In genomic region chr12:11717533-11717961, GRCh38 we compare ENCODE assay signal across 16 cellular contexts.
DNase-seq lines count a peak whose midpoint lies in the region; ATAC-seq, FAIRE-seq and TF ChIP-seq lines count a peak whose summit lies in the region.
"Had no signal": no experiment of that assay in that cellular context is flagged by ENCODE, and none has a peak within 500 bp of the region (broad histone marks: within the 10 kb centered on the region; RNA-seq: fewer than 3 reads in every experiment).

No MANE protein-coding gene starts in this region.

- H3K36me3 ChIP-seq in astrocyte (ENCODE audit: insufficient read depth, low read length) = peaks cover 3% of the 10 kb centered on the region
- H3K36me3 ChIP-seq: stomach had no signal

- no peaks in the 10 kb centered on the region for H3K27me3 Mint-ChIP-seq in astrocyte (ENCODE audit: low read depth, unreplicated experiment)
- no peaks in the 10 kb centered on the region for H3K27me3 Mint-ChIP-seq in activated CD8-positive, alpha-beta memory T cell treated with anti-CD3 and anti-CD28 coated beads, Interleukin-2, amount 10 ng/mL, durations not matched to agents 7 days and 5 days
- H3K27me3 Mint-ChIP-seq: activated B cell treated with CpG ODN at 0.5 μM for 24 hours; activated T-cell treated with anti-CD3 and anti-CD28 coated beads, Interleukin-2, amount 50 U/mL, for 24 hours; CD4-positive, alpha-beta memory T cell had no signal

- peak overlapping the region; percentile 76 for H3K9ac ChIP-seq in astrocyte (ENCODE audit: low read length)
- H3K9ac ChIP-seq: parathyroid adenoma had no signal

- H3K36me3 Mint-ChIP-seq in astrocyte (ENCODE audit: low read depth, unreplicated experiment) = peaks cover 22% of the 10 kb centered on the region
- peaks cover 14% of the 10 kb centered on the region for H3K36me3 Mint-ChIP-seq in activated CD8-positive, alpha-beta memory T cell treated with anti-CD3 and anti-CD28 coated beads, Interleukin-2, amount 10 ng/mL, durations not matched to agents 7 days and 5 days

- H3K4me3 ChIP-seq in astrocyte (ENCODE audit: insufficient read depth, low read depth, low read length) = no peak overlapping the region
- H3K4me3 ChIP-seq: stomach had no signal

- H3K27ac ChIP-seq in astrocyte (ENCODE audit: low read depth, low read length) = peak overlapping the region; percentile 95
- H3K27ac ChIP-seq: parathyroid adenoma had no signal

- H3K4me2 ChIP-seq in astrocyte (ENCODE audit: low read length) = no peak overlapping the region

- no peaks in the 10 kb centered on the region for H3K9me3 ChIP-seq in astrocyte (ENCODE audit: insufficient read depth, low read depth, low read length)
- H3K9me3 ChIP-seq: stomach had no signal

- peaks cover 14% of the 10 kb centered on the region for H4K20me1 ChIP-seq in astrocyte (ENCODE audit: insufficient read depth, low read length)

- ATAC-seq in activated CD8-positive, alpha-beta memory T cell treated with anti-CD3 and anti-CD28 coated beads, Interleukin-2, amount 10 ng/mL, durations not matched to agents 7 days and 5 days = no peak
- ATAC-seq: Right ventricle myocardium inferior had no signal

- H2AFZ ChIP-seq in astrocyte (ENCODE audit: low read depth, low read length) = no peak overlapping the region
- H2AFZ ChIP-seq: parathyroid adenoma had no signal

- peaks cover 67% of the 10 kb centered on the region for H3K79me2 ChIP-seq in astrocyte (ENCODE audit: insufficient read depth, low read length)

- FAIRE-seq in astrocyte (lab: Jason Lieb, UNC) = no peak

- no peaks in the 10 kb centered on the region for H3K27me3 ChIP-seq in astrocyte (ENCODE audit: insufficient read depth, low read length)
- H3K27me3 ChIP-seq: stomach had no signal

- peak overlapping the region; percentile 87 for H3K27ac Mint-ChIP-seq in astrocyte (ENCODE audit: unreplicated experiment)
- H3K27ac Mint-ChIP-seq in activated CD8-positive, alpha-beta memory T cell treated with anti-CD3 and anti-CD28 coated beads, Interleukin-2, amount 10 ng/mL, durations not matched to agents 7 days and 5 days = no peak overlapping the region
- H3K27ac Mint-ChIP-seq: activated T-cell treated with anti-CD3 and anti-CD28 coated beads, Interleukin-2, amount 50 U/mL, for 24 hours had no signal

- H3K4me1 Mint-ChIP-seq in astrocyte (ENCODE audit: low read depth, unreplicated experiment) = peaks cover 50% of the 10 kb centered on the region
- peaks cover 21% of the 10 kb centered on the region for H3K4me1 Mint-ChIP-seq in activated CD8-positive, alpha-beta memory T cell treated with anti-CD3 and anti-CD28 coated beads, Interleukin-2, amount 10 ng/mL, durations not matched to agents 7 days and 5 days

- CTCF ChIA-PET in activated CD8-positive, alpha-beta memory T cell treated with anti-CD3 and anti-CD28 coated beads, Interleukin-2, amount 10 ng/mL, durations not matched to agents 7 days and 5 days (lab: Charles Lee) = no interaction called here

- H3K4me3 Mint-ChIP-seq in astrocyte (ENCODE audit: unreplicated experiment) = no peak overlapping the region
- H3K4me3 Mint-ChIP-seq in activated CD8-positive, alpha-beta memory T cell treated with anti-CD3 and anti-CD28 coated beads, Interleukin-2, amount 10 ng/mL, durations not matched to agents 7 days and 5 days = no peak overlapping the region
- H3K4me3 Mint-ChIP-seq: activated B cell treated with CpG ODN at 0.5 μM for 24 hours; activated T-cell treated with anti-CD3 and anti-CD28 coated beads, Interleukin-2, amount 50 U/mL, for 24 hours; CD4-positive, alpha-beta memory T cell had no signal

- peak; percentile 40 for DNase-seq in GM13976 (ENCODE audit: low spot score)
- peak; percentile 43 for DNase-seq in astrocyte (ENCODE audit: low read depth)
- peak; percentile 60 for DNase-seq in kidney glomerular epithelial cell (lab: John Stamatoyannopoulos, UW)
- DNase-seq in renal cortical epithelial cell (ENCODE audit: low read depth) = peak; percentile 90
- DNase-seq in KBM-7 = no peak
- no peak for DNase-seq in inferior parietal cortex (ENCODE audit: extremely low spot score)
- DNase-seq in activated CD8-positive, alpha-beta memory T cell treated with anti-CD3 and anti-CD28 coated beads, Interleukin-2, amount 10 ng/mL, durations not matched to agents 7 days and 5 days = no peak
- no peak for DNase-seq in NCI-H1694 (lab: John Stamatoyannopoulos, UW)
- DNase-seq: activated B cell treated with CpG ODN at 0.5 μM for 24 hours; activated T-cell treated with anti-CD3 and anti-CD28 coated beads, Interleukin-2, amount 50 U/mL, for 24 hours; CD4-positive, alpha-beta memory T cell; NCI-H1092 treated with DMSO at 0.1 percent for 48 hours; stimulated activated CD4-positive, alpha-beta T cell treated with anti-CD3 and anti-CD28 coated beads, Interleukin-4, amount 100 ng/mL, for 24 hours; stomach had no signal

- peaks cover 43% of the 10 kb centered on the region for H3K4me1 ChIP-seq in astrocyte (ENCODE audit: insufficient read depth, low read length)

- in situ Hi-C loops in GM13976 (cut with MboI; ENCODE audit: low sequenced_read_pairs, unreplicated experiment) (no loop called here), KBM-7 (cut with MboI; ENCODE audit: low pct_unique_long_range_greater_than_20kb, low sequenced_read_pairs) (no loop called here)

- TF ChIP-seq CTCF in GM13976 (IDR thresholded peaks at IDR 0.05; ENCODE audit: borderline replicate concordance, control extremely low read depth, extremely low read depth, insufficient read depth, missing control alignments) (no peak), astrocyte (IDR thresholded peaks at IDR 0.05; ENCODE audit: insufficient read depth, low read depth, low read length) (no peak)

- no peaks in the 10 kb centered on the region for H3K9me3 Mint-ChIP-seq in astrocyte (ENCODE audit: unreplicated experiment)
- no peaks in the 10 kb centered on the region for H3K9me3 Mint-ChIP-seq in activated CD8-positive, alpha-beta memory T cell treated with anti-CD3 and anti-CD28 coated beads, Interleukin-2, amount 10 ng/mL, durations not matched to agents 7 days and 5 days (ENCODE audit: low read depth)
- H3K9me3 Mint-ChIP-seq: activated B cell treated with CpG ODN at 0.5 μM for 24 hours; activated T-cell treated with anti-CD3 and anti-CD28 coated beads, Interleukin-2, amount 50 U/mL, for 24 hours; CD4-positive, alpha-beta memory T cell had no signal

Comparison
In these comparisons a context has a peak if more than half of its experiments do, and no peak if none do; other contexts are left out.
1. DNase-seq: peak in GM13976 (single experiment), astrocyte (single experiment), kidney glomerular epithelial cell (single experiment) and renal cortical epithelial cell (single experiment); none in KBM-7 (single experiment), inferior parietal cortex (single experiment), activated CD8-positive, alpha-beta memory T cell treated with anti-CD3 and anti-CD28 coated beads, Interleukin-2, amount 10 ng/mL, durations not matched to agents 7 days and 5 days (single experiment) and NCI-H1694 (single experiment).